8 cellular contexts compared by ENCODE assay signal in genomic region chr2:101152195-101153076, GRCh38. TPM values are rescaled to one million over a fixed set of nuclear protein-coding genes. Genes with fewer than 3 reads are reported as not detected.
DNase-seq lines count a peak whose midpoint lies in the region; ATAC-seq and TF ChIP-seq lines count a peak whose summit lies in the region.

No MANE protein-coding gene starts in this region.

- TF ChIP-seq CTCF in LNCAP (IDR thresholded peaks at IDR 0.05), result peak; percentile 88

- H3K27ac ChIP-seq in GM23248 (no peak overlapping the region), SK-N-MC (no peak overlapping the region)

- H3K9me2 ChIP-seq in GM23248 (ENCODE audit: insufficient read depth), result no peaks in the 10 kb centered on the region

- no peaks in the 10 kb centered on the region for H3K36me3 Mint-ChIP-seq in activated CD4-positive, alpha-beta T cell treated with anti-CD3 and anti-CD28 coated beads, Interleukin-2, amount 10 ng/mL, durations not matched to agents 24 days and 14 days (ENCODE audit: low read depth)

- no peaks in the 10 kb centered on the region for H3K9me3 Mint-ChIP-seq in activated CD4-positive, alpha-beta T cell treated with anti-CD3 and anti-CD28 coated beads, Interleukin-2, amount 10 ng/mL, durations not matched to agents 24 days and 14 days
- no peaks in the 10 kb centered on the region for H3K9me3 Mint-ChIP-seq in stimulated activated naive CD8-positive, alpha-beta T cell treated with anti-CD3 and anti-CD28 coated beads, Interleukin-15, amount 100 ng/mL, for 72 hours

- H3F3A ChIP-seq in GM23248 (ENCODE audit: insufficient read depth), result 0 out of 2 replicates have a peak, but pooled peaks cover 9% of the 10 kb centered on the region

- H3K4me3 ChIP-seq in GM23248 (peak overlapping the region; percentile 76), SK-N-MC (peak overlapping the region; percentile 94)

- peak; percentile 61 for DNase-seq in activated CD4-positive, alpha-beta T cell treated with anti-CD3 and anti-CD28 coated beads, Interleukin-2, amount 10 ng/mL, durations not matched to agents 24 days and 14 days
- DNase-seq in activated CD4-positive, alpha-beta T cell treated with anti-CD3 and anti-CD28 coated beads for 4 hours, result no peak
- peak; percentile 61 for DNase-seq in GM23248
- no peak for DNase-seq in SK-N-MC (ENCODE audit: low read depth, low spot score)
- peak; percentile 68 to 83 for DNase-seq in dermis microvascular lymphatic vessel endothelial cell (ENCODE audit: low read depth in 2 of 2)
- DNase-seq in left lobe of liver (ENCODE audit: low spot score), result peak; percentile 69
- peak; percentile 5 to 20 for DNase-seq in stimulated activated naive CD8-positive, alpha-beta T cell treated with anti-CD3 and anti-CD28 coated beads, Interleukin-15, amount 100 ng/mL, for 72 hours

- no peak overlapping the region for H3K27ac Mint-ChIP-seq in activated CD4-positive, alpha-beta T cell treated with anti-CD3 and anti-CD28 coated beads, Interleukin-2, amount 10 ng/mL, durations not matched to agents 24 days and 14 days
- no peak overlapping the region for H3K27ac Mint-ChIP-seq in stimulated activated naive CD8-positive, alpha-beta T cell treated with anti-CD3 and anti-CD28 coated beads, Interleukin-15, amount 100 ng/mL, for 72 hours

- H3K4me3 Mint-ChIP-seq in activated CD4-positive, alpha-beta T cell treated with anti-CD3 and anti-CD28 coated beads, Interleukin-2, amount 10 ng/mL, durations not matched to agents 24 days and 14 days, result peak overlapping the region; percentile 68
- peak overlapping the region; percentile 76 to 82 for H3K4me3 Mint-ChIP-seq in stimulated activated naive CD8-positive, alpha-beta T cell treated with anti-CD3 and anti-CD28 coated beads, Interleukin-15, amount 100 ng/mL, for 72 hours

- intact Hi-C loops in activated CD4-positive, alpha-beta T cell treated with anti-CD3 and anti-CD28 coated beads, Interleukin-2, amount 10 ng/mL, durations not matched to agents 24 days and 14 days (cut with micrococcal nuclease), result loop anchor here (5.0 kb wide), 2 partner anchors 150 to 155 kb away; partner anchors contain the start of genes RNF149 and RPL31

- peaks cover 69% of the 10 kb centered on the region for H3K27me3 Mint-ChIP-seq in activated CD4-positive, alpha-beta T cell treated with anti-CD3 and anti-CD28 coated beads, Interleukin-2, amount 10 ng/mL, durations not matched to agents 24 days and 14 days
- peaks cover 52% of the 10 kb centered on the region for H3K27me3 Mint-ChIP-seq in stimulated activated naive CD8-positive, alpha-beta T cell treated with anti-CD3 and anti-CD28 coated beads, Interleukin-15, amount 100 ng/mL, for 72 hours

- H4K20me1 ChIP-seq in GM23248 (ENCODE audit: insufficient read depth), result no peaks in the 10 kb centered on the region

- H3K9me3 ChIP-seq in GM23248 (ENCODE audit: low read depth) (no peaks in the 10 kb centered on the region), SK-N-MC (ENCODE audit: low read depth, low read length) (no peaks in the 10 kb centered on the region)

- peak; percentile 71 for ATAC-seq in left lobe of liver
- ATAC-seq in stimulated activated naive CD8-positive, alpha-beta T cell treated with anti-CD3 and anti-CD28 coated beads, Interleukin-15, amount 100 ng/mL, for 72 hours, result peak; percentile 61

- peaks cover 15% of the 10 kb centered on the region; the same call in 1 of the 2 replicates for H3K4me1 ChIP-seq in GM23248 (ENCODE audit: insufficient read depth)

- H3K27me3 ChIP-seq in GM23248 (replicated peaks; ENCODE audit: insufficient read depth), result no peaks in the 10 kb centered on the region; the same call in 1 of the 2 replicates

- H3K9ac ChIP-seq in GM23248, result peak overlapping the region; percentile 66
- peak overlapping the region; percentile 94 for H3K9ac ChIP-seq in SK-N-MC (ENCODE audit: insufficient read length)

- in situ Hi-C loops in GM23248 (cut with MboI), result no loop called here

- peaks cover 17% of the 10 kb centered on the region for H3K4me1 Mint-ChIP-seq in activated CD4-positive, alpha-beta T cell treated with anti-CD3 and anti-CD28 coated beads, Interleukin-2, amount 10 ng/mL, durations not matched to agents 24 days and 14 days
- H3K4me1 Mint-ChIP-seq in stimulated activated naive CD8-positive, alpha-beta T cell treated with anti-CD3 and anti-CD28 coated beads, Interleukin-15, amount 100 ng/mL, for 72 hours, result peaks cover 37% of the 10 kb centered on the region

- peak overlapping the region; percentile 90 for H3K4me2 ChIP-seq in GM23248 (ENCODE audit: unreplicated experiment)

- H3K36me3 ChIP-seq in GM23248 (ENCODE audit: low read depth) (no peaks in the 10 kb centered on the region), SK-N-MC (ENCODE audit: insufficient read depth, low read length) (no peaks in the 10 kb centered on the region)

- peak overlapping the region; percentile 94 for H2AFZ ChIP-seq in GM23248

- H3K79me2 ChIP-seq in GM23248 (ENCODE audit: insufficient read depth), result peaks cover 14% of the 10 kb centered on the region; the same call in 1 of the 2 replicates

- WGBS in GM23248 (ENCODE audit: low coverage in 1 of 2, low lambda C conversion rate in 2 of 2, missing lambda C conversion rate in 2 of 2), 2 experiments, result 6 to 7% methylated on average over 21 of the region's 21 CpGs

RNA-seq across cellular contexts. Expression of gene TBC1D8, which starts 1.3 kb away (rescaled TPM):
- 1.3 and 1.4 TPM in 2 replicates for total RNA-seq in activated CD4-positive, alpha-beta T cell treated with anti-CD3 and anti-CD28 coated beads, Interleukin-2, amount 10 ng/mL, durations not matched to agents 24 days and 14 days
- total RNA-seq in GM23248 (2014; rRNA removed; shearing (Covaris generic)), result 2.6 and 3.4 TPM in 2 replicates
- 2.3 and 2.5 TPM in 2 replicates for polyA plus RNA-seq in GM23248 (2016; fragmentation: Nextera tagmentation; extraction: Ambion mirVana)
- total RNA-seq in dermis microvascular lymphatic vessel endothelial cell (62.4 and 120 TPM in 2 replicates), left lobe of liver (23.7 TPM)

Comparison
In these comparisons a context has a peak if more than half of its experiments do, and no peak if none do; other contexts are left out.
1. DNase-seq: peak in activated CD4-positive, alpha-beta T cell treated with anti-CD3 and anti-CD28 coated beads, Interleukin-2, amount 10 ng/mL, durations not matched to agents 24 days and 14 days (single experiment), GM23248 (single experiment), dermis microvascular lymphatic vessel endothelial cell (2 of 2), left lobe of liver (single experiment) and stimulated activated naive CD8-positive, alpha-beta T cell treated with anti-CD3 and anti-CD28 coated beads, Interleukin-15, amount 100 ng/mL, for 72 hours (2 of 2); none in activated CD4-positive, alpha-beta T cell treated with anti-CD3 and anti-CD28 coated beads for 4 hours (0 of 2) and SK-N-MC (single experiment).